ENCODE assay signal across 8 cellular contexts in genomic region chr1:29698033-29698432, GRCh38.
DNase-seq lines count a peak whose midpoint lies in the region; ATAC-seq and TF ChIP-seq lines count a peak whose summit lies in the region.

No MANE protein-coding gene starts in this region.

- H2AFZ ChIP-seq in GM23248 = 0 out of 2 replicates have a peak overlapping the region, but pooled peaks have one; percentile 46

- H4K20me1 ChIP-seq in GM23248 (ENCODE audit: insufficient read depth) = no peaks in the 10 kb centered on the region

- 26 to 29% methylated on average over 6 to 7 of the region's 7 CpGs for WGBS in GM23248 (ENCODE audit: low coverage in 1 of 2, low lambda C conversion rate in 2 of 2, missing lambda C conversion rate in 2 of 2), 2 experiments
- WGBS in spleen, 5 donors = 52 to 70% (median 65%) methylated on average over 7 of the region's 7 CpGs

- POLR2A ChIA-PET in A673 (lab: Charles Lee; ENCODE audit: low non-redundant PET) = interaction anchor here (0.7 kb wide), 1 partner anchor 332 kb away, joined by 3 read pairs; no protein-coding TSS in a partner anchor

- no peaks in the 10 kb centered on the region for H3K4me1 ChIP-seq in A673 (ENCODE audit: insufficient read depth, low read length, poor library complexity, severe bottlenecking)
- H3K4me1 ChIP-seq in GM23248 (ENCODE audit: insufficient read depth) = no peaks in the 10 kb centered on the region
- H3K4me1 ChIP-seq in spleen = no peaks in the 10 kb centered on the region

- CTCF ChIA-PET in A673 (lab: Charles Lee) = interaction anchor here (1.4 kb wide), 1 partner anchor 1010 kb away, joined by 3 read pairs; no protein-coding TSS in a partner anchor

- TF ChIP-seq CTCF in A673 (conservative IDR thresholded peaks at IDR 0.05; ENCODE audit: low read depth, low read length) = peak; percentile 79
- peak in 3 of 11 experiments; percentile 13 to 43 (median 13) for TF ChIP-seq CTCF in spleen (IDR thresholded peaks at IDR 0.05 in 8 of 11, conservative IDR thresholded peaks at IDR 0.05 in 3 of 11)

- H3K36me3 ChIP-seq in A673 (ENCODE audit: insufficient read depth, low read length, poor library complexity, severe bottlenecking) (no peaks in the 10 kb centered on the region), GM23248 (ENCODE audit: low read depth) (no peaks in the 10 kb centered on the region), spleen (no peaks in the 10 kb centered on the region)

- H3K9me3 ChIP-seq in A673 (ENCODE audit: low read depth, low read length, poor library complexity, severe bottlenecking) (no peaks in the 10 kb centered on the region), GM23248 (ENCODE audit: low read depth) (no peaks in the 10 kb centered on the region), spleen (peaks cover 0 to 3% (median 0%) of the 10 kb centered on the region in 8 donors)

- no peaks in the 10 kb centered on the region for H3K9me3 Mint-ChIP-seq in effector memory CD8-positive, alpha-beta T cell

- H3K27ac ChIP-seq in A673 (ENCODE audit: low read depth, low read length, poor library complexity, severe bottlenecking) (no peak overlapping the region), GM23248 (no peak overlapping the region), spleen (no peak overlapping the region)

- in situ Hi-C loops in GM23248 (cut with MboI) = loop anchor here (25.0 kb wide), 1 partner anchor 461 kb away; the partner anchor contains the start of genes MECR and PTPRU
- in situ Hi-C loops in SK-MEL-5 (cut with HindIII; ENCODE audit: low pct_unique_long_range_greater_than_20kb, low sequenced_read_pairs) = no loop called here

- DNase-seq in A673 (ENCODE audit: low spot score) (peak; percentile 91), GM23248 (peak; percentile 83), SK-MEL-5 (ENCODE audit: low read depth, low spot score) (peak; percentile 79), head of caudate nucleus (peak in 38 of 42 donors; percentile 20 to 87 (median 53)), NCI-H2029 treated with DMSO at 0.1 percent for 48 hours (lab: John Stamatoyannopoulos, UW) (no peak), spleen (no peak)
- no peak for DNase-seq in effector memory CD8-positive, alpha-beta T cell

- peaks cover 35 to 67% of the 10 kb centered on the region in 2 donors for H3K27me3 Mint-ChIP-seq in effector memory CD8-positive, alpha-beta T cell

- H3K9me2 ChIP-seq in GM23248 (ENCODE audit: insufficient read depth) = no peaks in the 10 kb centered on the region

- H3K4me2 ChIP-seq in GM23248 (ENCODE audit: unreplicated experiment) = no peak overlapping the region

- H3K79me2 ChIP-seq in GM23248 (ENCODE audit: insufficient read depth) = no peaks in the 10 kb centered on the region

- H3K4me3 Mint-ChIP-seq in effector memory CD8-positive, alpha-beta T cell = no peak overlapping the region

- H3K36me3 Mint-ChIP-seq in effector memory CD8-positive, alpha-beta T cell (ENCODE audit: insufficient read depth) = no peaks in the 10 kb centered on the region

- no peaks in the 10 kb centered on the region for H3K4me1 Mint-ChIP-seq in effector memory CD8-positive, alpha-beta T cell (ENCODE audit: low read depth in 2 of 2)

- no peak for ATAC-seq in GM21576 (IDR thresholded peaks at IDR 0.05; ENCODE audit: unreplicated experiment)
- ATAC-seq in effector memory CD8-positive, alpha-beta T cell (replicated peaks) = no peak

- H3F3A ChIP-seq in GM23248 (ENCODE audit: insufficient read depth) = peaks cover 4% of the 10 kb centered on the region; the same call in 1 of the 2 replicates

- H3K4me3 ChIP-seq in A673 (ENCODE audit: low read depth, low read length, poor library complexity, severe bottlenecking) (no peak overlapping the region), GM23248 (no peak overlapping the region), spleen (no peak overlapping the region)

- intact Hi-C loops in A673 (cut with micrococcal nuclease; ENCODE audit: unreplicated experiment) (loop anchor here (5.0 to 10.0 kb wide), 2 partner anchors 453 to 1009 kb away; no protein-coding TSS in a partner anchor), head of caudate nucleus (cut with DNase I) (no loop called here), spleen (cut with DNase I; ENCODE audit: low total_unique reads) (no loop called here)

- no peak overlapping the region for H3K27ac Mint-ChIP-seq in effector memory CD8-positive, alpha-beta T cell

- no peak for TF ChIP-seq POLR2A in spleen (IDR thresholded peaks at IDR 0.05)

- no peak overlapping the region for H3K9ac ChIP-seq in GM23248

- no TSS peak for BruUV-seq in A673 (replicated peaks; lab: Mats Ljungman, UMichigan)

- H3K27me3 ChIP-seq in A673 (replicated peaks; ENCODE audit: insufficient read depth, low read depth, low read length, poor library complexity) (no peaks in the 10 kb centered on the region), GM23248 (replicated peaks; ENCODE audit: insufficient read depth) (no peaks in the 10 kb centered on the region), spleen (replicated peaks in 1 of 7) (peaks cover 0 to 17% (median 0%) of the 10 kb centered on the region in 7 donors)

Comparison
In these comparisons a context has a peak if more than half of its experiments do, and no peak if none do; other contexts are left out.
1. DNase-seq: peak in A673 (single experiment), GM23248 (single experiment), SK-MEL-5 (single experiment) and head of caudate nucleus (38 of 42); none in effector memory CD8-positive, alpha-beta T cell (0 of 3), NCI-H2029 treated with DMSO at 0.1 percent for 48 hours (single experiment) and spleen (single experiment).